In the genomic region with DNA sequence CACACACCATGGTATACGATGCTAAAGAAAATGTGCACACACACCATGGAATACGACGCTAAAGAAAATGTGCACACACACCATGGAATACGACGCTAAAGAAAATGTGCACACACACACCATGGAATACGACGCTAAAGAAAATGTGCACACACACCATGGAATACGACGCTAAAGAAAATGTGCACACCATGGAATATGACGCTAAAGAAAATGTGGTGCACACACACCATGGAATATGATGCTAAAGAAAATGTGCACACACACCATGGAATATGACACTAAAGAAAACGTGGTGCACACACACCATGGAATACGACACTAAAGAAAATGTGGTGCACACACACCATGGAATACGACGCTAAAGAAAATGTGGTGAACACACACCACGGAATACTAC, we compare ENCODE assay signal across 2 cellular contexts. TPM values are rescaled to one million over a fixed set of nuclear protein-coding genes. Genes with fewer than 3 reads are reported as not detected.
"Had no signal": no experiment of that assay in that cellular context is flagged by ENCODE, and none has a peak within 500 bp of the region (broad histone marks: within the 10 kb centered on the region; RNA-seq: fewer than 3 reads in every experiment).

No MANE protein-coding gene starts in this region.

RNA-seq across cellular contexts. Expression of a gene that starts 55.7 kb away (rescaled TPM):
- total RNA-seq: MCF 10A, NCI-H460 had no signal
